In the genomic region with DNA sequence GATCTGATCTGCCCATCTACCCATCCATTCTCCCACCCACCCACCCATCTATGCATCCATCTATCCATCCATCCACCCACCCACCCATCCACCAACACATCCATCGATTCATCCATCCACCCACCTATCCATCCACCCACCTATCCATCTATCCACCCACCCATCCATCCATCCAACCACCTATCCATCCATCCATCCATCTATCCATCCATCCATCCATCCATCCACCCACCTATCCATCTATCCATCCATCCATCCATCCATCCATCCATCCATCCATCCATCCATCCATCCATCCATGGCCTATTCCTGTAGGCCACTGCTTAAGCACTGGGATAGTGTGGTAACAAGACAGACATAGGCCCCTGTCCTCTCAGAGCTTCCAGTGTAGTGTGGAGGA, we compare ENCODE assay signal across 28 cellular contexts.
DNase-seq lines count a peak whose midpoint lies in the region; ATAC-seq, FAIRE-seq and TF ChIP-seq lines count a peak whose summit lies in the region.
"Had no signal": no experiment of that assay in that cellular context is flagged by ENCODE, and none has a peak within 500 bp of the region (broad histone marks: within the 10 kb centered on the region; RNA-seq: fewer than 3 reads in every experiment).

No MANE protein-coding gene starts in this region.

- no peak for DNase-seq in PC-3
- DNase-seq in H1 (ENCODE audit: low read depth in 1 of 2, low spot score in 2 of 2), result no peak
- DNase-seq in central memory CD4-positive, alpha-beta T cell, result no peak
- no peak for DNase-seq in right atrium auricular region (ENCODE audit: low spot score)
- DNase-seq: 8988T; ACHN; C1 segment of cervical spinal cord; CD4-positive, alpha-beta memory T cell; CD4-positive, CD25-positive, alpha-beta regulatory T cell; CD8-positive, alpha-beta memory T cell; COR-L47; DMS 273 treated with DMSO at 0.1 percent for 48 hours; DMS153; DMS53; DMS79; DND-41; EL; GDM1 had no signal

- peaks cover 21% of the 10 kb centered on the region for H3K27me3 Mint-ChIP-seq in nephron (ENCODE audit: low read depth)

- H3K4me1 ChIP-seq in PC-3 (ENCODE audit: insufficient read depth, low read length) (peaks cover 58% of the 10 kb centered on the region), H1 (replicated peaks in 1 of 4; ENCODE audit: control insufficient read depth in 3 of 4, insufficient read depth in 4 of 4, low read length in 3 of 4) (peaks cover 0 to 4% (median 2%) of the 10 kb centered on the region in 4 experiments; a peak in 3 of 7 replicates), right atrium auricular region (peaks cover 0 to 17% of the 10 kb centered on the region in 2 donors)

- TF ChIP-seq RAD21 in H1 (IDR thresholded peaks at IDR 0.05 in 1 of 2, conservative IDR thresholded peaks at IDR 0.05 in 1 of 2; ENCODE audit: low read depth in 2 of 2, low read length in 2 of 2), result no peak

- H3F3A ChIP-seq in PC-3 (ENCODE audit: low read length, unreplicated experiment), result no peaks in the 10 kb centered on the region

- no peak overlapping the region for H2BK5ac ChIP-seq in H1 (ENCODE audit: low read depth, low read length)

- H3K79me2 ChIP-seq in PC-3 (ENCODE audit: low read length), result peaks cover 58% of the 10 kb centered on the region
- no peaks in the 10 kb centered on the region for H3K79me2 ChIP-seq in H1 (ENCODE audit: control insufficient read depth in 1 of 2, insufficient read depth in 2 of 2, low read length in 2 of 2)

- no peak overlapping the region for H3K18ac ChIP-seq in H1 (ENCODE audit: extremely low read depth, low read length)

- H2BK120ac ChIP-seq in H1 (replicated peaks; ENCODE audit: low read depth, low read length), result no peak overlapping the region

- no peak overlapping the region for H4K91ac ChIP-seq in H1 (replicated peaks; ENCODE audit: insufficient read length, low read length)

- FAIRE-seq in H1 (lab: Jason Lieb, UNC), result no peak
- FAIRE-seq: A204.1, GM12878, GM12892, GM18507, GM19239 had no signal

- H3K23ac ChIP-seq in H1 (ENCODE audit: insufficient read length), result no peak overlapping the region

- 93% methylated on average over 1 of the region's 1 CpG; no CpG with 5 or more reads in 1 of the 2 experiments for WGBS in H1 (ENCODE audit: extremely low coverage in 1 of 2, insufficient coverage in 1 of 2, insufficient read length in 1 of 2, insufficient replicate concordance in 2 of 2, low coverage in 1 of 2, low lambda C conversion rate in 2 of 2, missing lambda C conversion rate in 1 of 2), 2 experiments

- no peak for TF ChIP-seq POLR2A in H1 (IDR thresholded peaks at IDR 0.05; ENCODE audit: control extremely low read depth in 1 of 2, low read depth in 2 of 2, low read length in 2 of 2)

- peaks cover 55% of the 10 kb centered on the region for H3K4me1 Mint-ChIP-seq in nephron
- H3K4me1 Mint-ChIP-seq: CD14-positive monocyte; CD4-positive, alpha-beta memory T cell; CD4-positive, CD25-positive, alpha-beta regulatory T cell; CD8-positive, alpha-beta memory T cell had no signal

- H2AFZ ChIP-seq in PC-3 (ENCODE audit: low read length) (no peak overlapping the region), H1 (ENCODE audit: low read length) (no peak overlapping the region)

- H3K4ac ChIP-seq in H1 (replicated peaks; ENCODE audit: insufficient read length, low read depth, low read length), result no peak overlapping the region

- no peak overlapping the region for H2BK20ac ChIP-seq in H1 (ENCODE audit: low read length)

- no peaks in the 10 kb centered on the region for H3K9me3 ChIP-seq in PC-3 (ENCODE audit: low read length)
- no peaks in the 10 kb centered on the region; a peak in 2 of 4 replicates for H3K9me3 ChIP-seq in H1 (ENCODE audit: insufficient read depth in 2 of 2, low read depth in 1 of 2, low read length in 1 of 2)
- H3K9me3 ChIP-seq in right atrium auricular region, result no peaks in the 10 kb centered on the region
- H3K9me3 ChIP-seq: BE2C, BLaER1 had no signal

- intact Hi-C loops in PC-3 (cut with micrococcal nuclease), result loop anchor here (5.0 kb wide), 1 partner anchor 55 kb away; no protein-coding TSS in a partner anchor

- H3K23me2 ChIP-seq in H1 (ENCODE audit: low read depth, low read length), result peaks cover 4% of the 10 kb centered on the region; the same call in 1 of the 2 replicates

- TF ChIP-seq CTCF in PC-3 (conservative IDR thresholded peaks at IDR 0.05; ENCODE audit: low read depth, low read length), result no peak
- no peak for TF ChIP-seq CTCF in H1 (IDR thresholded peaks at IDR 0.05; ENCODE audit: control extremely low read depth in 1 of 3, insufficient read depth in 1 of 3, low read depth in 1 of 3, low read length in 3 of 3)
- TF ChIP-seq CTCF in nephron (IDR thresholded peaks at IDR 0.05; ENCODE audit: unreplicated experiment in 3 of 3), result no peak
- TF ChIP-seq CTCF in right atrium auricular region (IDR thresholded peaks at IDR 0.05), result no peak

- POLR2A ChIA-PET in PC-3 (lab: Charles Lee; ENCODE audit: unreplicated experiment) (no interaction called here), H1 (lab: Charles Lee; ENCODE audit: partially characterized antibody) (no interaction called here)

- no TSS peak for BruUV-seq in PC-3 (replicated peaks; lab: Mats Ljungman, UMichigan)

- no peak overlapping the region for H4K5ac ChIP-seq in H1 (ENCODE audit: insufficient read length, low read depth, low read length)

- H3K27me3 ChIP-seq in PC-3 (ENCODE audit: low read length) (no peaks in the 10 kb centered on the region), H1 (replicated peaks in 1 of 4; ENCODE audit: control insufficient read depth in 3 of 4, extremely low read depth in 1 of 4, insufficient read depth in 3 of 4, low read length in 3 of 4) (no peaks in the 10 kb centered on the region), right atrium auricular region (no peaks in the 10 kb centered on the region)
- H3K27me3 ChIP-seq: BE2C, BLaER1 had no signal

- H2BK12ac ChIP-seq in H1 (ENCODE audit: low read depth, low read length), result no peak overlapping the region

- TF ChIP-seq EP300 in H1 (IDR thresholded peaks at IDR 0.05; ENCODE audit: borderline replicate concordance in 1 of 2, low read depth in 2 of 2, low read length in 2 of 2), result no peak

- H3K36me3 ChIP-seq in PC-3 (ENCODE audit: low read depth, low read length) (no peaks in the 10 kb centered on the region), H1 (ENCODE audit: control insufficient read depth in 2 of 4, insufficient read depth in 4 of 4, low read length in 3 of 4) (no peaks in the 10 kb centered on the region), right atrium auricular region (no peaks in the 10 kb centered on the region)
- H3K36me3 ChIP-seq: BE2C, BLaER1 had no signal

- no peak overlapping the region for H2BK15ac ChIP-seq in H1 (ENCODE audit: low read length)

- no peak overlapping the region for H3K4me3 ChIP-seq in PC-3 (ENCODE audit: low read length)
- no peak overlapping the region for H3K4me3 ChIP-seq in H1 (ENCODE audit: extremely low read depth in 1 of 4, insufficient read depth in 2 of 4, low read depth in 3 of 4, low read length in 4 of 4)
- H3K4me3 ChIP-seq in right atrium auricular region, result no peak overlapping the region
- H3K4me3 ChIP-seq: BLaER1, GM12878 had no signal

- H3K4me3 Mint-ChIP-seq in nephron, result no peak overlapping the region
- H3K4me3 Mint-ChIP-seq: CD14-positive monocyte; CD4-positive, alpha-beta memory T cell; CD4-positive, CD25-positive, alpha-beta regulatory T cell; CD8-positive, alpha-beta memory T cell had no signal

- H3K56ac ChIP-seq in H1 (replicated peaks; ENCODE audit: insufficient read length, low read depth, low read length), result peak overlapping the region; percentile 77

- ATAC-seq in PC-3, result no peak
- ATAC-seq in GM21529 (IDR thresholded peaks at IDR 0.05; ENCODE audit: unreplicated experiment), result no peak
- ATAC-seq: GM12878 had no signal

- peak overlapping the region in 2 of 3 experiments; percentile 7 to 54 for H3K27ac Mint-ChIP-seq in nephron
- H3K27ac Mint-ChIP-seq: CD14-positive monocyte; CD4-positive, alpha-beta memory T cell; CD4-positive, CD25-positive, alpha-beta regulatory T cell; CD8-positive, alpha-beta memory T cell had no signal

- H3K4me2 ChIP-seq in PC-3 (ENCODE audit: low read length) (peak overlapping the region; percentile 77), H1 (ENCODE audit: insufficient read depth in 1 of 2, low read depth in 2 of 2, low read length in 2 of 2) (no peak overlapping the region)
- H3K4me2 ChIP-seq: BLaER1 had no signal

- H4K20me1 ChIP-seq in PC-3 (ENCODE audit: low read length), result no peaks in the 10 kb centered on the region
- no peaks in the 10 kb centered on the region for H4K20me1 ChIP-seq in H1 (replicated peaks in 1 of 2; ENCODE audit: control insufficient read depth in 1 of 2, insufficient read depth in 2 of 2, low read length in 2 of 2)
- H4K20me1 ChIP-seq: BLaER1 had no signal

- CTCF ChIA-PET in PC-3 (lab: Charles Lee) (no interaction called here), H1 (lab: Charles Lee; ENCODE audit: partially characterized antibody) (interaction anchor here (1.5 kb wide), 1 partner anchor 21 kb away, joined by 4 read pairs; no protein-coding TSS in a partner anchor)

- no peaks in the 10 kb centered on the region for H3K36me3 Mint-ChIP-seq in nephron (ENCODE audit: low read depth)
- H3K36me3 Mint-ChIP-seq: CD14-positive monocyte; CD4-positive, alpha-beta memory T cell; CD4-positive, CD25-positive, alpha-beta regulatory T cell; CD8-positive, alpha-beta memory T cell had no signal

- peak overlapping the region; percentile 99 for H3K9ac ChIP-seq in PC-3 (ENCODE audit: low read length)
- H3K9ac ChIP-seq in H1 (replicated peaks in 1 of 4; ENCODE audit: extremely low read depth in 1 of 4, low read depth in 3 of 4, low read length in 3 of 4), result no peak overlapping the region
- H3K9ac ChIP-seq: BLaER1 had no signal

- no peak overlapping the region for H4K8ac ChIP-seq in H1 (ENCODE audit: extremely low read depth, insufficient read depth, low read length)

- H3K9me3 Mint-ChIP-seq in nephron, result no peaks in the 10 kb centered on the region

- no peak overlapping the region for H2AK5ac ChIP-seq in H1 (ENCODE audit: low read depth, low read length)

- peak overlapping the region; percentile 100 for H3K27ac ChIP-seq in PC-3 (ENCODE audit: low read length)
- no peak overlapping the region for H3K27ac ChIP-seq in H1 (ENCODE audit: low read depth, low read length)
- no peak overlapping the region for H3K27ac ChIP-seq in right atrium auricular region
- H3K27ac ChIP-seq: BLaER1 had no signal

- H3K14ac ChIP-seq in H1 (ENCODE audit: insufficient read length), result no peak overlapping the region

- no peaks in the 10 kb centered on the region for H3K79me1 ChIP-seq in H1 (ENCODE audit: low read depth, low read length)

- H3K9me2 ChIP-seq in PC-3 (replicated peaks; ENCODE audit: low read length), result no peaks in the 10 kb centered on the region

TF ChIP-seq in H1, 55 proteins besides CTCF, POLR2A, EP300 and RAD21 (continues in another document):
- TF ChIP-seq BRCA1 (IDR thresholded peaks at IDR 0.05; ENCODE audit: low read depth, low read length) (no peak), EZH2 (IDR thresholded peaks at IDR 0.05; ENCODE audit: low read depth, low read length, severe bottlenecking) (no peak), SP4 (IDR thresholded peaks at IDR 0.05; ENCODE audit: low read length) (no peak), JUND (IDR thresholded peaks at IDR 0.05; ENCODE audit: low read length) (no peak)
- TF ChIP-seq, protein P1, sequence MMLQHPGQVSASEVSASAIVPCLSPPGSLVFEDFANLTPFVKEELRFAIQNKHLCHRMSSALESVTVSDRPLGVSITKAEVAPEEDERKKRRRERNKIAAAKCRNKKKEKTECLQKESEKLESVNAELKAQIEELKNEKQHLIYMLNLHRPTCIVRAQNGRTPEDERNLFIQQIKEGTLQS (IDR thresholded peaks at IDR 0.05; ENCODE audit: insufficient read depth, low read depth, low read length), result no peak
